10 cellular contexts compared by ENCODE assay signal in genomic region chr3:50592568-50592967, GRCh38. TPM values are rescaled to one million over a fixed set of nuclear protein-coding genes. Genes with fewer than 3 reads are reported as not detected.
DNase-seq lines count a peak whose midpoint lies in the region; ATAC-seq and TF ChIP-seq lines count a peak whose summit lies in the region.
"Had no signal": no experiment of that assay in that cellular context is flagged by ENCODE, and none has a peak within 500 bp of the region (broad histone marks: within the 10 kb centered on the region; RNA-seq: fewer than 3 reads in every experiment).

No MANE protein-coding gene starts in this region.

- no peaks in the 10 kb centered on the region for H3K27me3 Mint-ChIP-seq in activated CD8-positive, alpha-beta T cell treated with anti-CD3 and anti-CD28 coated beads, Interleukin-2, amount 10 ng/mL, durations not matched to agents 7 days and 5 days (ENCODE audit: low read depth)

- no peak for TF ChIP-seq CTCF in liver (IDR thresholded peaks at IDR 0.05; ENCODE audit: low read depth, low read length, missing input control)
- TF ChIP-seq CTCF in upper lobe of right lung (IDR thresholded peaks at IDR 0.05): no peak

- WGBS in liver: 27% methylated on average over 5 of the region's 5 CpGs

- ATAC-seq in activated CD8-positive, alpha-beta T cell treated with anti-CD3 and anti-CD28 coated beads, Interleukin-2, amount 10 ng/mL, durations not matched to agents 7 days and 5 days: no peak
- peak; percentile 61 for ATAC-seq in upper lobe of right lung

- peak; percentile 46 for DNase-seq in stimulated activated CD4-positive, alpha-beta T cell treated with anti-CD3 and anti-CD28 coated beads, Interleukin-15, amount 100 ng/mL, for 24 hours
- DNase-seq in stimulated activated CD4-positive, alpha-beta T cell treated with anti-CD3 and anti-CD28 coated beads, Interleukin-1b, Interleukin-23, amount 100 ng/mL, for 48 hours: no peak
- no peak for DNase-seq in activated CD8-positive, alpha-beta T cell treated with anti-CD3 and anti-CD28 coated beads, Interleukin-2, amount 10 ng/mL, durations not matched to agents 7 days and 5 days
- DNase-seq in upper lobe of right lung (no peak), AG08396 (ENCODE audit: low spot score) (no peak), NCI-H226 (no peak), HEK293T (ENCODE audit: extremely low spot score) (no peak)
- DNase-seq: testis had no signal

- H3K27me3 ChIP-seq in liver (ENCODE audit: control insufficient read depth in 4 of 4, insufficient read depth in 4 of 4, low read length in 3 of 4) (no peaks in the 10 kb centered on the region), upper lobe of right lung (no peaks in the 10 kb centered on the region)
- H3K27me3 ChIP-seq: cardiac muscle cell, testis had no signal

- H3K9me3 ChIP-seq in liver (ENCODE audit: control insufficient read depth in 4 of 4, low read length in 3 of 4) (no peaks in the 10 kb centered on the region), upper lobe of right lung (no peaks in the 10 kb centered on the region)
- H3K9me3 ChIP-seq: testis had no signal

- peak overlapping the region; percentile 98 for H3K27ac Mint-ChIP-seq in activated CD8-positive, alpha-beta T cell treated with anti-CD3 and anti-CD28 coated beads, Interleukin-2, amount 10 ng/mL, durations not matched to agents 7 days and 5 days

- H3K4me3 ChIP-seq in liver (ENCODE audit: low read depth in 1 of 3, low read length in 3 of 3): no peak overlapping the region
- H3K4me3 ChIP-seq in upper lobe of right lung: no peak overlapping the region
- H3K4me3 ChIP-seq: cardiac muscle cell, testis had no signal

- CTCF ChIA-PET in activated CD8-positive, alpha-beta T cell treated with anti-CD3 and anti-CD28 coated beads, Interleukin-2, amount 10 ng/mL, durations not matched to agents 7 days and 5 days (lab: Charles Lee): interaction anchor here (2.0 to 11.1 kb wide), 3 partner anchors 17 to 60 kb away, joined by 5 to 535 read pairs (median 387); partner anchors contain the start of genes C3orf18, CISH, HEMK1 and MAPKAPK3
- CTCF ChIA-PET in HEK293T (lab: Yijun Ruan, JAX): interaction anchor here (0.7 to 1.0 kb wide), 2 partner anchors 19 to 24 kb away, joined by 3 to 4 read pairs; partner anchors contain the start of gene CISH

- peak overlapping the region in 1 of 2 donors; percentile 10 for H3K9ac ChIP-seq in liver (ENCODE audit: low read depth in 1 of 2, low read length in 2 of 2)

- peaks cover 35% of the 10 kb centered on the region for H3K36me3 Mint-ChIP-seq in activated CD8-positive, alpha-beta T cell treated with anti-CD3 and anti-CD28 coated beads, Interleukin-2, amount 10 ng/mL, durations not matched to agents 7 days and 5 days (ENCODE audit: low read depth)

- intact Hi-C loops in upper lobe of right lung (cut with DNase I): no loop called here

- no peaks in the 10 kb centered on the region for H3K9me3 Mint-ChIP-seq in activated CD8-positive, alpha-beta T cell treated with anti-CD3 and anti-CD28 coated beads, Interleukin-2, amount 10 ng/mL, durations not matched to agents 7 days and 5 days (ENCODE audit: insufficient read depth)

- H3K4me1 ChIP-seq in liver (ENCODE audit: control insufficient read depth in 4 of 4, insufficient read depth in 4 of 4, low read length in 3 of 4): peaks cover 19 to 60% (median 52%) of the 10 kb centered on the region in 4 donors
- H3K4me1 ChIP-seq in upper lobe of right lung: peaks cover 36% of the 10 kb centered on the region

- no peak for TF ChIP-seq RAD21 in liver (IDR thresholded peaks at IDR 0.05)

- peaks cover 90% of the 10 kb centered on the region for H3K4me1 Mint-ChIP-seq in activated CD8-positive, alpha-beta T cell treated with anti-CD3 and anti-CD28 coated beads, Interleukin-2, amount 10 ng/mL, durations not matched to agents 7 days and 5 days (ENCODE audit: low read depth)

- H3K36me3 ChIP-seq in liver (ENCODE audit: control insufficient read depth in 4 of 4, insufficient read depth in 3 of 4, low read depth in 1 of 4, low read length in 3 of 4): no peaks in the 10 kb centered on the region
- no peaks in the 10 kb centered on the region for H3K36me3 ChIP-seq in upper lobe of right lung
- H3K36me3 ChIP-seq: cardiac muscle cell had no signal

- POLR2A ChIA-PET in activated CD8-positive, alpha-beta T cell treated with anti-CD3 and anti-CD28 coated beads, Interleukin-2, amount 10 ng/mL, durations not matched to agents 7 days and 5 days (lab: Charles Lee): interaction anchor here (0.8 to 11.1 kb wide), 5 partner anchors 9 to 255 kb away, joined by 3 to 970 read pairs (median 9); partner anchors contain the start of genes C3orf18, CISH, HEMK1 and MAPKAPK3
- POLR2A ChIA-PET in HEK293T (lab: Yijun Ruan, JAX): interaction anchor here (0.9 to 2.6 kb wide), 2 partner anchors 19 to 23 kb away, joined by 4 to 15 read pairs; partner anchors contain the start of genes CISH and HEMK1

- peak overlapping the region; percentile 58 for H3K4me3 Mint-ChIP-seq in activated CD8-positive, alpha-beta T cell treated with anti-CD3 and anti-CD28 coated beads, Interleukin-2, amount 10 ng/mL, durations not matched to agents 7 days and 5 days

- H3K27ac ChIP-seq in liver (ENCODE audit: low read depth in 1 of 2, low read length in 2 of 2) (peak overlapping the region; percentile 29 to 59), upper lobe of right lung (peak overlapping the region; percentile 58)
- H3K27ac ChIP-seq: cardiac muscle cell, testis had no signal

TF ChIP-seq in liver, 16 proteins besides CTCF, POLR2A, EP300 and RAD21 (continues in another document):
- no peak for TF ChIP-seq EGR1 (IDR thresholded peaks at IDR 0.05; ENCODE audit: low read depth in 2 of 2)
- no peak for TF ChIP-seq RXRA (IDR thresholded peaks at IDR 0.05)
- no peak for TF ChIP-seq FOXA1 (IDR thresholded peaks at IDR 0.05)
- no peak for TF ChIP-seq HNF4G (IDR thresholded peaks at IDR 0.05)
- TF ChIP-seq NR2F2 (IDR thresholded peaks at IDR 0.05): no peak
- no peak for TF ChIP-seq ZBTB33 (IDR thresholded peaks at IDR 0.05)
- TF ChIP-seq TAF1 (conservative IDR thresholded peaks at IDR 0.05): no peak
- no peak for TF ChIP-seq JUND (IDR thresholded peaks at IDR 0.05)
- no peak for TF ChIP-seq HNF4A (conservative IDR thresholded peaks at IDR 0.05)

TF ChIP-seq in HEK293T, 16 proteins besides CTCF, POLR2A, EP300 and RAD21:
- TF ChIP-seq FOXA1 (IDR thresholded peaks at IDR 0.05) (no peak), BHLHE40 (IDR thresholded peaks at IDR 0.05; ENCODE audit: borderline replicate concordance) (no peak), ELF4 (IDR thresholded peaks at IDR 0.05) (no peak), NFRKB (IDR thresholded peaks at IDR 0.05) (no peak), TARDBP (IDR thresholded peaks at IDR 0.05) (no peak), LEF1 (IDR thresholded peaks at IDR 0.05; ENCODE audit: borderline replicate concordance) (no peak), ARNT (IDR thresholded peaks at IDR 0.05) (no peak), SUZ12 (IDR thresholded peaks at IDR 0.05) (no peak), ZNF384 (IDR thresholded peaks at IDR 0.05) (no peak), CTBP1 (IDR thresholded peaks at IDR 0.05; ENCODE audit: borderline replicate concordance) (no peak), SP1 (IDR thresholded peaks at IDR 0.05) (no peak), HDGF (IDR thresholded peaks at IDR 0.05; ENCODE audit: borderline replicate concordance) (no peak), FOXK2 (IDR thresholded peaks at IDR 0.05) (no peak), FOXM1 (IDR thresholded peaks at IDR 0.05; ENCODE audit: borderline replicate concordance) (no peak)

RNA-seq across cellular contexts. Expression of gene CISH, which starts 19.0 kb away (rescaled TPM):
- 100 to 1,000 TPM; 380 to 394 TPM for total RNA-seq in activated CD8-positive, alpha-beta T cell treated with anti-CD3 and anti-CD28 coated beads, Interleukin-2, amount 10 ng/mL, durations not matched to agents 7 days and 5 days
- total RNA-seq in liver: 10 to 100 TPM in 1 of 2 donors, 1 to 10 TPM in 1; 4.7 to 30.6 TPM
- polyA plus RNA-seq in liver: 10 to 100 TPM; 17.9 to 32.5 TPM
- total RNA-seq in upper lobe of right lung: 71.6 TPM

RNA-seq across cellular contexts. Expression of gene HEMK1, which starts 23.2 kb away (rescaled TPM):
- 10 to 100 TPM; 83.3 to 86.0 TPM for total RNA-seq in activated CD8-positive, alpha-beta T cell treated with anti-CD3 and anti-CD28 coated beads, Interleukin-2, amount 10 ng/mL, durations not matched to agents 7 days and 5 days
- 1 to 10 TPM; 3.7 to 9.2 TPM for total RNA-seq in liver
- polyA plus RNA-seq in liver: 1 to 10 TPM; 8.7 to 9.5 TPM
- 28.3 TPM for total RNA-seq in upper lobe of right lung

RNA-seq across cellular contexts. Expression of gene MAPKAPK3, which starts 24.4 kb away (rescaled TPM):
- total RNA-seq in activated CD8-positive, alpha-beta T cell treated with anti-CD3 and anti-CD28 coated beads, Interleukin-2, amount 10 ng/mL, durations not matched to agents 7 days and 5 days: 100 to 1,000 TPM; 224 to 225 TPM
- total RNA-seq in liver (10 to 100 TPM; 20.4 to 32.9 TPM), upper lobe of right lung (60.8 TPM)
- 10 to 100 TPM; 13.9 to 17.5 TPM for polyA plus RNA-seq in liver

RNA-seq across cellular contexts. Expression of gene C3orf18, which starts 25.0 kb away (rescaled TPM):
- 10 to 100 TPM; 58.5 to 61.6 TPM for total RNA-seq in activated CD8-positive, alpha-beta T cell treated with anti-CD3 and anti-CD28 coated beads, Interleukin-2, amount 10 ng/mL, durations not matched to agents 7 days and 5 days
- 1 to 10 TPM; 1.8 to 2.7 TPM for total RNA-seq in liver
- polyA plus RNA-seq in liver: 1 to 10 TPM in 1 of 2 donors, under 1 TPM in 1; 0.54 to 1.1 TPM
- total RNA-seq in upper lobe of right lung: 6.9 TPM
